Comparison of ENCODE assay signal across 7 cellular contexts in the genomic region with DNA sequence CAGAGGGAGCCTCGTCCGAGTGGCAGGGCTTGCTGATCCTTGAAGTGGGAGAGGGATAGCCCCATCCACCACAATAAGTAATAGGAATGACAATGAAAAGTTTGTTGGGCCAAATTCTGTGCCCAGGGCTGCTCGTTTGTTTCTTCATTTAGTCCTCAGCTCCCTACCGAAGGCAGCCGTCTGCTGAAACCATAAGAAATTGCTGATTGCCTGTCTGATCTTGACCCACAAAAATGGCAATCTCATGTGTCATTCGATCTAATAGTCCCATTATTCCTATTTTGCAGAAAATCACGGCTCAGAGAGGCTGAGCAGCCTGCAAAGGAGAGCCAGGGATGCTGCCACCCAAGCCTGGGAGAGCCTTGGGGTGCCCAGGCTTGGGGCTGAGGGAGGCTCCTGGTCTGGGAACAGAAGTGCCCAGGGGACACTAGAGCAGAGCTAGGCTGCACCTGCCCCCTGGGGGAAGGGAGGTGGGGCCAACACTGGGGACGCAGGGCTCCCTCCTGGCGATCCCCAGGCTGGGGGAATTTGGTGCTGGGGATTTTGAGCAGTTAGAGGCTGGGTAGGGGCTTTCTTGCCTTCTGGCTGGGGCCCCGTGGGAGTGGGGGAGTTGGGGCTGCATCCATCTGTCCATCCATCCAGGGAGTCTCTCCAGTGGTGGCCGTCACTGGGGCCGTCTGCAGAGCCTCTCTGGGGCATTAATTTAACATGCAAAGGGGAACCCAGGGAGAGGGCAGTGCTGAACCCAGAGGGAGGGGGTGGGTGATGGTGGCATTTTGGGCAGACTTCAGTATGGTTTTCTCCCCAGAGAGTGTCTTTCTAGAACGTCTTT. TPM values are rescaled to one million over a fixed set of nuclear protein-coding genes. Genes with fewer than 3 reads are reported as not detected.
DNase-seq lines count a peak whose midpoint lies in the region; ATAC-seq and TF ChIP-seq lines count a peak whose summit lies in the region.

No MANE protein-coding gene starts in this region.

- ATAC-seq in GM21786 (IDR thresholded peaks at IDR 0.05; ENCODE audit: unreplicated experiment): peak; percentile 27

- H3K9me3 ChIP-seq in ES-I3 (ENCODE audit: control insufficient read depth, insufficient read depth, low read length): 0 out of 2 replicates have a peak, but pooled peaks cover under 1% of the 10 kb centered on the region

- H3K36me3 ChIP-seq in ES-I3 (ENCODE audit: insufficient read depth, low read length): no peaks in the 10 kb centered on the region

- DNase-seq in islet precursor cell (peak; percentile 55), H4 (ENCODE audit: low spot score) (no peak), iPS-NIHi11 (ENCODE audit: low spot score) (no peak)
- DNase-seq in stimulated activated CD4-positive, alpha-beta T cell treated with anti-CD3 and anti-CD28 coated beads, Interleukin-2, amount 100 ng/mL, for 24 hours: no peak

- peaks cover 43% of the 10 kb centered on the region for H3K4me1 ChIP-seq in ES-I3 (ENCODE audit: insufficient read depth, low read length)

- 0 out of 2 replicates have a peak, but pooled peaks have one; percentile 11 for TF ChIP-seq POLR2A in Raji (IDR thresholded peaks at IDR 0.05; ENCODE audit: insufficient read depth, low read depth, low read length)

- H3K9ac ChIP-seq in ES-I3 (ENCODE audit: low read depth, low read length): peak overlapping the region; percentile 20

RNA-seq across cellular contexts. Expression of a gene that starts 53.5 kb away (rescaled TPM):
- 0.39 and 1.3 TPM in 2 replicates for total RNA-seq in H4 (2014; rRNA removed; shearing (Covaris generic))
